Comparison of ENCODE assay signal across 20 cellular contexts in the genomic region with DNA sequence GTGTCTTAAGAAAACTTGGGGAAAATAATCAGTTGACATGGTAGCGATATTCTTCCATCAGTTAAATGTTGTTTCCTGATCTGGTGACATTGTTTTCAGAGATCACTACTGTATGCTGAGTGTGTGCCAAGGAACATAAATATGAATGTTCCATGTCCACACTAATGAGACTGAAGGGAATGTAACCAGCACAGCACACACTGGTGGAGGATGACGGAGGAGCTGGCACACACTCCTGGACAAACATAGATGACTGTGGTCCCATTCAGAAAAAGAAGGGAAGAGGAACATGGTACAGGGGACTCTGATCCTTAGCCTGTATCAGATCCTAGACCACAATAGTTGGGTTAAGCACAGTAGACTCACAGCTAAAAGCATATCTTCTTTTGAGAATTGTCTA.
DNase-seq lines count a peak whose midpoint lies in the region; TF ChIP-seq lines count a peak whose summit lies in the region.
"Had no signal": no experiment of that assay in that cellular context is flagged by ENCODE, and none has a peak within 500 bp of the region (broad histone marks: within the 10 kb centered on the region; RNA-seq: fewer than 3 reads in every experiment).

No MANE protein-coding gene starts in this region.

- no peaks in the 10 kb centered on the region for H3K36me3 Mint-ChIP-seq in osteocyte (ENCODE audit: unreplicated experiment)

- H2AK5ac ChIP-seq in trophoblast cell (ENCODE audit: low read length), result no peak overlapping the region

- no peak overlapping the region for H3K9ac ChIP-seq in trophoblast cell (ENCODE audit: low read length)
- H3K9ac ChIP-seq: BLaER1, GM23248 had no signal

- H3K79me2 ChIP-seq in trophoblast cell (ENCODE audit: control insufficient read depth, insufficient read depth, low read length, poor library complexity), result no peaks in the 10 kb centered on the region

- no peak overlapping the region for H2BK12ac ChIP-seq in trophoblast cell (ENCODE audit: low read length)

- H3K27me3 Mint-ChIP-seq in osteocyte (ENCODE audit: unreplicated experiment), result no peaks in the 10 kb centered on the region

- no peaks in the 10 kb centered on the region for H3K79me1 ChIP-seq in trophoblast cell (ENCODE audit: low read length)

- H3K4me1 ChIP-seq in trophoblast cell (ENCODE audit: control insufficient read depth in 1 of 2, insufficient read depth in 2 of 2, low read length in 2 of 2), result no peaks in the 10 kb centered on the region
- H3K4me1 ChIP-seq: HAP-1 had no signal

- H3K4ac ChIP-seq in trophoblast cell (ENCODE audit: low read depth, low read length), result no peak overlapping the region

- H3K27me3 ChIP-seq in trophoblast cell (ENCODE audit: insufficient read depth, low read length), result no peaks in the 10 kb centered on the region
- H3K27me3 ChIP-seq: BLaER1, SJSA1 had no signal

- no peaks in the 10 kb centered on the region for H3K9me3 ChIP-seq in trophoblast cell (ENCODE audit: insufficient read depth, low read depth, low read length)
- H3K9me3 ChIP-seq: BLaER1, HAP-1, SJSA1 had no signal

- no peak overlapping the region for H3K4me3 ChIP-seq in LNCaP clone FGC (ENCODE audit: low read depth, low read length)
- no peak overlapping the region for H3K4me3 ChIP-seq in trophoblast cell (ENCODE audit: low read depth, low read length)
- H3K4me3 ChIP-seq: BLaER1, GM23248, HAP-1, SJSA1 had no signal

- H4K91ac ChIP-seq in trophoblast cell (ENCODE audit: low read depth, low read length), result no peak overlapping the region

- no peak overlapping the region for H3K23ac ChIP-seq in trophoblast cell (ENCODE audit: low read length)

- no peak overlapping the region for H2BK120ac ChIP-seq in trophoblast cell (ENCODE audit: insufficient read depth, low read length, poor library complexity)

- no peak overlapping the region for H3K27ac ChIP-seq in trophoblast cell (ENCODE audit: low read depth, low read length)
- H3K27ac ChIP-seq: BLaER1, GM23248, SJSA1 had no signal

- H4K12ac ChIP-seq in trophoblast cell (ENCODE audit: low read depth, low read length), result no peak overlapping the region

- TF ChIP-seq CTCF in LNCaP clone FGC (IDR thresholded peaks at IDR 0.05; ENCODE audit: control insufficient read depth, extremely low read depth, insufficient read depth) (no peak), osteocyte (IDR thresholded peaks at IDR 0.05) (no peak)

- no peak overlapping the region for H3K18ac ChIP-seq in trophoblast cell (ENCODE audit: low read length)

- no peak overlapping the region for H3K14ac ChIP-seq in trophoblast cell (ENCODE audit: low read length)

- no peak overlapping the region for H4K8ac ChIP-seq in trophoblast cell (ENCODE audit: low read depth, low read length)

- H2BK5ac ChIP-seq in trophoblast cell (ENCODE audit: low read depth, low read length, poor library complexity), result no peak overlapping the region

- H3K36me3 ChIP-seq in trophoblast cell (ENCODE audit: control insufficient read depth in 1 of 2, insufficient read depth in 2 of 2, low read length in 2 of 2), result no peaks in the 10 kb centered on the region
- H3K36me3 ChIP-seq: BLaER1, HAP-1, SJSA1 had no signal

- H3K4me3 Mint-ChIP-seq in osteocyte (ENCODE audit: unreplicated experiment), result no peak overlapping the region
- H3K4me3 Mint-ChIP-seq: CD4-positive, alpha-beta T cell had no signal

- H3K4me1 Mint-ChIP-seq in osteocyte (ENCODE audit: unreplicated experiment), result peaks cover 42% of the 10 kb centered on the region

- H3K4me2 ChIP-seq in trophoblast cell (ENCODE audit: low read length), result no peak overlapping the region
- H3K4me2 ChIP-seq: BLaER1 had no signal

- WGBS in trophoblast cell (ENCODE audit: extremely low coverage, insufficient coverage, insufficient read length), result no CpG with 5 or more reads among the region's 2 CpGs

- no peak overlapping the region for H2AFZ ChIP-seq in trophoblast cell (ENCODE audit: insufficient read depth, low read length, poor library complexity)

- H3K27ac Mint-ChIP-seq in osteocyte (ENCODE audit: unreplicated experiment), result peak overlapping the region; percentile 48
- H3K27ac Mint-ChIP-seq: CD4-positive, alpha-beta T cell had no signal

- peak; percentile 38 for DNase-seq in LNCaP clone FGC (ENCODE audit: low read depth)
- peak; percentile 35 for DNase-seq in NCI-H1694 treated with DMSO at 0.1 percent for 48 hours (lab: John Stamatoyannopoulos, UW)
- DNase-seq in fibroblast of gingiva (ENCODE audit: low read depth), result peak; percentile 56
- no peak for DNase-seq in osteocyte (ENCODE audit: extremely low spot score, unreplicated experiment)
- DNase-seq in NCI-H2196 treated with DMSO at 0.1 percent for 48 hours (lab: John Stamatoyannopoulos, UW; ENCODE audit: unreplicated experiment), result no peak
- no peak for DNase-seq in activated CD8-positive, alpha-beta memory T cell treated with anti-CD3 and anti-CD28 coated beads, Interleukin-2, amount 50 U/mL, for 4 hours
- no peak for DNase-seq in trophoblast cell
- DNase-seq: CD4-positive, alpha-beta T cell; COR-L47; DMS 273 treated with DMSO at 0.1 percent for 48 hours; GM23248; KG1; NCI-H1930; NCI-H345; NCI-H524; NCI-H774; OCI-M1 had no signal

- no peaks in the 10 kb centered on the region for H3K9me3 Mint-ChIP-seq in osteocyte (ENCODE audit: unreplicated experiment)
- H3K9me3 Mint-ChIP-seq: CD4-positive, alpha-beta T cell had no signal

Comparison
In these comparisons a context has a peak if more than half of its experiments do, and no peak if none do; other contexts are left out.
1. DNase-seq: peak in LNCaP clone FGC (single experiment), NCI-H1694 treated with DMSO at 0.1 percent for 48 hours (single experiment) and fibroblast of gingiva (single experiment); none in osteocyte (single experiment), NCI-H2196 treated with DMSO at 0.1 percent for 48 hours (single experiment), activated CD8-positive, alpha-beta memory T cell treated with anti-CD3 and anti-CD28 coated beads, Interleukin-2, amount 50 U/mL, for 4 hours (single experiment) and trophoblast cell (0 of 2).